ENCODE assay signal across 1 cellular context in the genomic region with DNA sequence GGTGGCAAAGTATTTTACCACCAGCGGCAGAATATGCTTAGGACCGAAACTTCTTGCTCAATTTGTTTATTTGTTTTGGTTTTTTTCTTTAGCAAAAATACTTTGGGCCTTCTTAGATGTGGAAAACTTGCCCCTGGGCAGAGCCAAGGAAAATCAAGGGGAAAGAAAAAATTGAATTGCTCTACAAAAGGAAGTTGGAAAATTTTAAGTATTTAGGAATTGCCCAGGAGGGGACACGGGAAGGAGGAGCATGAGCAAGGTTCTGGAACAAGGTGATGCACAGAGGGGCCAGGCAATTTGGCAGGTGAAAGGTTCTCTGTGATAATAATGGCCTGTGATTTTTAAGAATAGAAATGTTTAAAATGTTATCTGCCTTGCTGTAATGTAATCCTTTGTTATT.
TF ChIP-seq lines count a peak whose summit lies in the region.

No MANE protein-coding gene starts in this region.

TF ChIP-seq in IMR-90, 13 proteins besides CTCF, POLR2A, EP300 and RAD21 (continued from another document):
- TF ChIP-seq USF2 (IDR thresholded peaks at IDR 0.05; ENCODE audit: low read depth, low read length) (no peak), RCOR1 (IDR thresholded peaks at IDR 0.05; ENCODE audit: insufficient replicate concordance, low read length) (no peak)
